In genomic region chr14:79281244-79282199, GRCh38 we compare ENCODE assay signal across 2 cellular contexts.
TF ChIP-seq lines count a peak whose summit lies in the region.

No MANE protein-coding gene starts in this region.

TF ChIP-seq in A549, 52 proteins besides CTCF, POLR2A, EP300 and RAD21 (continued from another document):
- TF ChIP-seq ATOH8 (CRISPR knock-in tag; IDR thresholded peaks at IDR 0.05; ENCODE audit: low read depth) (no peak), CBX2 (IDR thresholded peaks at IDR 0.05; ENCODE audit: borderline replicate concordance, low read depth) (no peak), RNF2 (IDR thresholded peaks at IDR 0.05; ENCODE audit: borderline replicate concordance, low read depth) (no peak), ZNF302 (CRISPR knock-in tag; IDR thresholded peaks at IDR 0.05) (no peak), PBX3 (IDR thresholded peaks at IDR 0.05) (no peak), FOXS1 (CRISPR knock-in tag; IDR thresholded peaks at IDR 0.05) (no peak), NR3C1 (IDR thresholded peaks at IDR 0.05) (no peak), POLR2AphosphoS2 (conservative IDR thresholded peaks at IDR 0.05; ENCODE audit: low read length) (no peak), HOXB5 (CRISPR knock-in tag; IDR thresholded peaks at IDR 0.05) (no peak), HES2 (IDR thresholded peaks at IDR 0.05) (no peak), SREBF2 (IDR thresholded peaks at IDR 0.05) (no peak), CEBPB (IDR thresholded peaks at IDR 0.05) (no peak), HDAC2 (IDR thresholded peaks at IDR 0.05) (no peak), ZSCAN20 (CRISPR knock-in tag; IDR thresholded peaks at IDR 0.05) (no peak), HEYL (CRISPR knock-in tag; IDR thresholded peaks at IDR 0.05) (no peak)

TF ChIP-seq in HEK293, 187 proteins besides CTCF, POLR2A, EP300 and RAD21 (continued from another document):
- TF ChIP-seq ZNF692 (tag by site-specific recombination; IDR thresholded peaks at IDR 0.05) (0 out of 2 replicates have a peak, but pooled peaks have one; percentile 39), FEZF1 (tag by site-specific recombination; IDR thresholded peaks at IDR 0.05) (peak; percentile 89), REPIN1 (tag by site-specific recombination; IDR thresholded peaks at IDR 0.05; ENCODE audit: low read depth) (no peak), GLIS1 (tag by site-specific recombination; IDR thresholded peaks at IDR 0.05) (peak; percentile 29; the same call in 1 of the 2 replicates), ZBTB48 (tag by site-specific recombination; IDR thresholded peaks at IDR 0.05) (no peak), GLI4 (tag by site-specific recombination; IDR thresholded peaks at IDR 0.05) (no peak), ZNF341 (tag by site-specific recombination; IDR thresholded peaks at IDR 0.05; ENCODE audit: low read depth) (peak; percentile 84), SP7 (tag by site-specific recombination; IDR thresholded peaks at IDR 0.05) (no peak), ZNF571 (tag by site-specific recombination; IDR thresholded peaks at IDR 0.05) (no peak), ZNF843 (tag by site-specific recombination; IDR thresholded peaks at IDR 0.05) (0 out of 2 replicates have a peak, but pooled peaks have one; percentile 70), ZNF18 (tag by site-specific recombination; IDR thresholded peaks at IDR 0.05) (peak; percentile 67), ZFP3 (tag by site-specific recombination; IDR thresholded peaks at IDR 0.05; ENCODE audit: low read depth) (peak; percentile 53; the same call in 1 of the 2 replicates), PRDM10 (tag by site-specific recombination; IDR thresholded peaks at IDR 0.05) (peak; percentile 66; the same call in 1 of the 2 replicates), TSHZ1 (tag by site-specific recombination; IDR thresholded peaks at IDR 0.05; ENCODE audit: borderline replicate concordance) (no peak), TCF7L2 (IDR thresholded peaks at IDR 0.05; ENCODE audit: borderline replicate concordance, low read depth, low read length) (peak; percentile 56; the same call in 1 of the 2 replicates), ZNF548 (tag by site-specific recombination; IDR thresholded peaks at IDR 0.05) (no peak), TRIM28 (IDR thresholded peaks at IDR 0.05; ENCODE audit: borderline replicate concordance, low read length) (peak; percentile 82), OSR2 (tag by site-specific recombination; IDR thresholded peaks at IDR 0.05) (peak; percentile 65; the same call in 1 of the 2 replicates), ZNF830 (tag by site-specific recombination; IDR thresholded peaks at IDR 0.05; ENCODE audit: low read depth) (no peak), ZNF324 (tag by site-specific recombination; IDR thresholded peaks at IDR 0.05) (no peak), MZF1 (tag by site-specific recombination; IDR thresholded peaks at IDR 0.05; ENCODE audit: borderline replicate concordance) (peak; percentile 66), ZNF529 (tag by site-specific recombination; IDR thresholded peaks at IDR 0.05; ENCODE audit: insufficient replicate concordance) (no peak), SP3 (tag by site-specific recombination; IDR thresholded peaks at IDR 0.05) (no peak), ZXDB (tag by site-specific recombination; IDR thresholded peaks at IDR 0.05) (peak; percentile 87), ZFP69B (tag by site-specific recombination; IDR thresholded peaks at IDR 0.05) (peak; percentile 41; the same call in 1 of the 2 replicates), ZBTB10 (tag by site-specific recombination; IDR thresholded peaks at IDR 0.05) (no peak)
TF ChIP-seq in HEK293: peak in this region for 14.
